8 cellular contexts compared by ENCODE assay signal in the genomic region with DNA sequence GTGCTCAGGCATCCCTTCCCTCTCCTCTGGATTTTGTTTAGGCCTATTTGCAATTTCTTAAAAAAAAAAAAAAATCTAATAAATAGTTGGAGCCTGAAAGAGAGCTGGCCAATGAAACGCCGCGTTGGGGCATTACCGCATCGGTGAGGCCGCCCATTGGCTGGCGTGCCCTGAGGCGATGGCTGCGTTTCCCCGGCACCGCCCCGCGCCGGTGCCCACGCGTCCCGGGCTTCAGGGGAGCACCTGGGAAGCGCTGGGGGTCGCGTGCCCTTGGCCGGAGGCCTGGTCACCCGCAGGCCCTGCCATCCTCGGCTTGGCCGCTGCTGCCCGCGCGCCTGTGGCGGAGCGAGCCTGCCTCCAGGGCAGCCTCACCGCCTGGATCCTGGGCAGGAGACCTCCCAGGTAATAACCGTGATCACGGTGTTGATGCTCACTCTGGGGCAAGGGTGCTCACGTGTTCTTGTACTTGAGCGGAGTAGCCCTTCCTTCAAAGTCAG.
DNase-seq lines count a peak whose midpoint lies in the region; ATAC-seq and TF ChIP-seq lines count a peak whose summit lies in the region.

No MANE protein-coding gene starts in this region.

- ATAC-seq in GM21360 (IDR thresholded peaks at IDR 0.05; ENCODE audit: unreplicated experiment) (peak; percentile 88), omental fat pad (ENCODE audit: low FRiP score) (peak; percentile 51)

- H3K27ac ChIP-seq in substantia nigra (ENCODE audit: low read depth, low read length, poor library complexity, severe bottlenecking): no peak overlapping the region

- DNase-seq in NCI-H345 (lab: John Stamatoyannopoulos, UW) (peak; percentile 52), germinal center (ENCODE audit: low spot score) (peak; percentile 83), omental fat pad (ENCODE audit: low spot score) (no peak), substantia nigra (lab: John Stamatoyannopoulos, UW) (peak in 39 of 49 donors; percentile 16 to 94 (median 51)), SK-N-DZ (ENCODE audit: low spot score) (no peak), foreskin melanocyte (no peak)
- peak; percentile 57 for DNase-seq in activated T-helper 9 cell treated with anti-CD3 and anti-CD28 coated beads, Interleukin-2, amount 50 U/mL, for 16 hours (ENCODE audit: low read depth)

- no peak for TF ChIP-seq CTCF in omental fat pad (IDR thresholded peaks at IDR 0.05)

Comparison
In these comparisons a context has a peak if more than half of its experiments do, and no peak if none do; other contexts are left out.
1. DNase-seq: peak in NCI-H345 (single experiment), activated T-helper 9 cell treated with anti-CD3 and anti-CD28 coated beads, Interleukin-2, amount 50 U/mL, for 16 hours (single experiment), germinal center (single experiment) and substantia nigra (39 of 49); none in omental fat pad (single experiment), SK-N-DZ (single experiment) and foreskin melanocyte (single experiment).